10 cellular contexts compared by ENCODE assay signal in the genomic region with DNA sequence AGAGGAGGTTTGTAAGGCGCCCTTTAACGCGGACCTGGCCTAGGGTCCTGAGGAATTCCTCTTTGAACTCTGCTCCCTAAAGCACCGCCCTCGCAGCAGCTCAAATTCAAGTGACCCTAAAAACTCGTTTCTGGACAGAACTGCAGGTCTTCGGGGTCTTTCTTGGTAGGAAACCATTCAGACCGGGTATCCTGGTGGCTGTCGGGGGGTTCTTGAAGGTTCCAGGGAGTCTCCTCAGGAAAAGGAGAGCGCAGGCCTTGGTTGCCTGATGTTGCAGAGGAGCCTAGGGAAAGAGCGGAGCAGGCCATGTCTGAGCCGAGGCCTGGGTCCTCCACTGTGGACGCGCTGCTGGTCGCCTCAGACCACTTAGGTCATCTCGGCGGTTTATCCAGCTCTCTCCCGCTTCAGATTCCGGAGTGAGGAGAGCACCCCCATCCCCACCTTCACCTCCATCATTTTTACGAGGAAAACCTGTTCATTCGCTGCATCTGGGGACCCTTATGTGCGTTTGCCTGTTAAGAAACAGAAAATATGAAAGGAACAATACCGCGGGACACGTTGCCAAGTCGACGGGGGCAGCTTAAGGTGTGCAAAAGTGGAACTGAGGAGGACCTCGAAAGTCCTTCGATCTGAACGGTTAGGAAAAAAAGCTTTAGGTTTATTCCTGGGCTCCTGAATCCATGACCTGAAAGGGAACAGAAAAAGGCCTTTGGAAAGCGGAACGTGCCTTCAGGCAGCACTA.
DNase-seq lines count a peak whose midpoint lies in the region; TF ChIP-seq lines count a peak whose summit lies in the region.
"Had no signal": no experiment of that assay in that cellular context is flagged by ENCODE, and none has a peak within 500 bp of the region (broad histone marks: within the 10 kb centered on the region; RNA-seq: fewer than 3 reads in every experiment).

No MANE protein-coding gene starts in this region.

- CTCF ChIA-PET in CD8-positive, alpha-beta memory T cell (lab: Charles Lee) = no interaction called here
- CTCF ChIA-PET in GM10248 (lab: Yijun Ruan, JAX) = interaction anchor here (1.3 to 1.4 kb wide), 2 partner anchors 1043 to 1692 kb away, joined by 3 to 4 read pairs; no protein-coding TSS in a partner anchor

- 2% methylated on average over 32 of the region's 32 CpGs for WGBS in HUES64

- intact Hi-C loops in dendritic cell treated with granulocyte-macrophage colony-stimulating factor and Interleukin-4, amounts not matched to agents 40 ng/mL and 50 ng/mL, for 4 days (cut with micrococcal nuclease) = loop anchor here (10.0 kb wide), 1 partner anchor 1039 kb away; no protein-coding TSS in a partner anchor

- H3K36me3 ChIP-seq in CD8-positive, alpha-beta memory T cell (ENCODE audit: insufficient read depth, low read length) = no peaks in the 10 kb centered on the region
- no peaks in the 10 kb centered on the region for H3K36me3 ChIP-seq in HUES64 (ENCODE audit: insufficient read depth, low read length)

- peak overlapping the region in 6 of 7 donors; percentile 48 to 83 (median 68) for H3K4me3 Mint-ChIP-seq in CD8-positive, alpha-beta memory T cell
- H3K4me3 Mint-ChIP-seq in dendritic cell treated with granulocyte-macrophage colony-stimulating factor and Interleukin-4, amounts not matched to agents 40 ng/mL and 50 ng/mL, for 4 days = peak overlapping the region; percentile 27
- H3K4me3 Mint-ChIP-seq in nephron (peak overlapping the region; percentile 14 to 84 (median 42)), HFFc6 (no peak overlapping the region)

- peaks cover 72% of the 10 kb centered on the region for H3K27me3 ChIP-seq in CD8-positive, alpha-beta memory T cell (ENCODE audit: insufficient read depth, low read length, poor library complexity, severe bottlenecking)
- peaks cover 83% of the 10 kb centered on the region for H3K27me3 ChIP-seq in HUES64 (ENCODE audit: insufficient read depth, low read length)

- H3K9me3 Mint-ChIP-seq in CD8-positive, alpha-beta memory T cell = peaks cover 0 to 30% (median 14%) of the 10 kb centered on the region in 5 donors
- H3K9me3 Mint-ChIP-seq in dendritic cell treated with granulocyte-macrophage colony-stimulating factor and Interleukin-4, amounts not matched to agents 40 ng/mL and 50 ng/mL, for 4 days = no peaks in the 10 kb centered on the region
- H3K9me3 Mint-ChIP-seq in nephron = no peaks in the 10 kb centered on the region
- H3K9me3 Mint-ChIP-seq in HFFc6 = no peaks in the 10 kb centered on the region

- H3K9me3 ChIP-seq in CD8-positive, alpha-beta memory T cell (ENCODE audit: low read length) = no peaks in the 10 kb centered on the region
- H3K9me3 ChIP-seq in HUES64 (ENCODE audit: insufficient read depth, low read depth, low read length) = no peaks in the 10 kb centered on the region

- no peaks in the 10 kb centered on the region for H3K36me3 Mint-ChIP-seq in CD8-positive, alpha-beta memory T cell
- H3K36me3 Mint-ChIP-seq in dendritic cell treated with granulocyte-macrophage colony-stimulating factor and Interleukin-4, amounts not matched to agents 40 ng/mL and 50 ng/mL, for 4 days (ENCODE audit: low read depth) = peaks cover 5% of the 10 kb centered on the region
- H3K36me3 Mint-ChIP-seq in nephron (ENCODE audit: low read depth) = no peaks in the 10 kb centered on the region
- H3K36me3 Mint-ChIP-seq in HFFc6 (ENCODE audit: low read depth) = no peaks in the 10 kb centered on the region; the same call in 1 of the 2 replicates

- POLR2A ChIA-PET in CD8-positive, alpha-beta memory T cell (lab: Charles Lee) = interaction anchor here (0.6 kb wide), 1 partner anchor 1689 kb away, joined by 10 read pairs; no protein-coding TSS in a partner anchor
- POLR2A ChIA-PET in GM10248 (lab: Yijun Ruan, JAX) = no interaction called here

- TF ChIP-seq CTCF in nephron (IDR thresholded peaks at IDR 0.05; ENCODE audit: unreplicated experiment in 3 of 3) = no peak
- TF ChIP-seq CTCF in GM10248 (IDR thresholded peaks at IDR 0.05; ENCODE audit: control extremely low read depth, extremely low read depth, low read depth, missing control alignments) = no peak
- TF ChIP-seq CTCF in HFFc6 (IDR thresholded peaks at IDR 0.05) = no peak

- DNase-seq in CD8-positive, alpha-beta memory T cell = no peak
- DNase-seq in G401 (ENCODE audit: low spot score) = no peak
- DNase-seq in GM10248 (ENCODE audit: extremely low spot score) = no peak
- no peak for DNase-seq in NCI-H524 treated with DMSO at 0.1 percent for 48 hours (lab: John Stamatoyannopoulos, UW)
- DNase-seq in HFFc6 = no peak
- DNase-seq: islet precursor cell, KBM-7 had no signal

- peaks cover 71 to 89% of the 10 kb centered on the region in 2 donors for H3K27me3 Mint-ChIP-seq in CD8-positive, alpha-beta memory T cell
- H3K27me3 Mint-ChIP-seq in dendritic cell treated with granulocyte-macrophage colony-stimulating factor and Interleukin-4, amounts not matched to agents 40 ng/mL and 50 ng/mL, for 4 days = peaks cover 84% of the 10 kb centered on the region
- H3K27me3 Mint-ChIP-seq in nephron (ENCODE audit: low read depth) = peaks cover 85% of the 10 kb centered on the region
- peaks cover 69% of the 10 kb centered on the region for H3K27me3 Mint-ChIP-seq in HFFc6 (ENCODE audit: insufficient read depth)

- H3K27ac Mint-ChIP-seq in CD8-positive, alpha-beta memory T cell = peak overlapping the region in 2 of 8 donors; percentile 32 to 63
- H3K27ac Mint-ChIP-seq in dendritic cell treated with granulocyte-macrophage colony-stimulating factor and Interleukin-4, amounts not matched to agents 40 ng/mL and 50 ng/mL, for 4 days = no peak overlapping the region
- H3K27ac Mint-ChIP-seq in nephron (no peak overlapping the region), HFFc6 (no peak overlapping the region)

- H3K4me1 ChIP-seq in CD8-positive, alpha-beta memory T cell (ENCODE audit: insufficient read depth, low read length) = peaks cover 41% of the 10 kb centered on the region
- H3K4me1 ChIP-seq in HUES64 (ENCODE audit: insufficient read depth, low read length) = peaks cover 40% of the 10 kb centered on the region

- no peak overlapping the region for H3K27ac ChIP-seq in CD8-positive, alpha-beta memory T cell (ENCODE audit: low read depth, low read length)
- H3K27ac ChIP-seq in HUES64 (ENCODE audit: low read depth, low read length) = no peak overlapping the region

- H3K4me1 Mint-ChIP-seq in CD8-positive, alpha-beta memory T cell = peaks cover 51 to 67% (median 65%) of the 10 kb centered on the region in 3 donors
- H3K4me1 Mint-ChIP-seq in dendritic cell treated with granulocyte-macrophage colony-stimulating factor and Interleukin-4, amounts not matched to agents 40 ng/mL and 50 ng/mL, for 4 days (ENCODE audit: low read depth) = peaks cover 64% of the 10 kb centered on the region
- H3K4me1 Mint-ChIP-seq in nephron (peaks cover 42% of the 10 kb centered on the region), HFFc6 (ENCODE audit: low read depth) (peaks cover 37% of the 10 kb centered on the region)

- in situ Hi-C loops in G401 (cut with HindIII; ENCODE audit: low sequenced_read_pairs) = no loop called here

- H3K9ac ChIP-seq in HUES64 (ENCODE audit: low read depth, low read length) = no peak overlapping the region

- no peak overlapping the region for H3K4me3 ChIP-seq in CD8-positive, alpha-beta memory T cell (ENCODE audit: low read length)
- peak overlapping the region; percentile 42 for H3K4me3 ChIP-seq in HUES64 (ENCODE audit: low read length)
